ENCODE assay signal across 9 cellular contexts in genomic region chr2:51013060-51013746, GRCh38. TPM values are rescaled to one million over a fixed set of nuclear protein-coding genes. Genes with fewer than 3 reads are reported as not detected.
DNase-seq lines count a peak whose midpoint lies in the region; ATAC-seq and TF ChIP-seq lines count a peak whose summit lies in the region.
"Had no signal": no experiment of that assay in that cellular context is flagged by ENCODE, and none has a peak within 500 bp of the region (broad histone marks: within the 10 kb centered on the region; RNA-seq: fewer than 3 reads in every experiment).

No MANE protein-coding gene starts in this region.

- peaks cover 35% of the 10 kb centered on the region for H3K4me1 ChIP-seq in HUES64 (ENCODE audit: insufficient read depth, low read length)

- DNase-seq in NCI-H524 (lab: John Stamatoyannopoulos, UW) (peak; percentile 96 to 99), progenitor cell of endocrine pancreas (ENCODE audit: low spot score, unreplicated experiment) (no peak), GM10266 (ENCODE audit: extremely low spot score) (no peak), GM10248 (ENCODE audit: extremely low spot score) (no peak), SK-N-DZ (ENCODE audit: low spot score) (no peak)
- DNase-seq: T-cell had no signal

- no peaks in the 10 kb centered on the region for H3K36me3 ChIP-seq in HUES64 (ENCODE audit: insufficient read depth, low read length)

- POLR2A ChIA-PET in GM10248 (lab: Yijun Ruan, JAX): no interaction called here

- H3K4me3 ChIP-seq in HUES64 (ENCODE audit: low read length): no peak overlapping the region; the same call in 1 of the 2 replicates

- TF ChIP-seq CTCF in progenitor cell of endocrine pancreas (IDR thresholded peaks at IDR 0.05; ENCODE audit: unreplicated experiment) (no peak), GM10266 (IDR thresholded peaks at IDR 0.05; ENCODE audit: control insufficient read depth, insufficient read depth, low read depth, missing control alignments) (no peak), GM10248 (IDR thresholded peaks at IDR 0.05; ENCODE audit: control extremely low read depth, extremely low read depth, low read depth, missing control alignments) (no peak)

- H3K4me1 Mint-ChIP-seq in progenitor cell of endocrine pancreas (ENCODE audit: low read depth): peaks cover 28% of the 10 kb centered on the region
- H3K4me1 Mint-ChIP-seq: T-cell had no signal

- peaks cover 6% of the 10 kb centered on the region for H3K9me3 Mint-ChIP-seq in progenitor cell of endocrine pancreas (ENCODE audit: low read depth)

- H3K27me3 Mint-ChIP-seq in progenitor cell of endocrine pancreas: no peaks in the 10 kb centered on the region
- H3K27me3 Mint-ChIP-seq: T-cell had no signal

- H3K27ac ChIP-seq in HUES64 (ENCODE audit: low read depth, low read length) (peak overlapping the region; percentile 63), cingulate gyrus (ENCODE audit: low read depth, low read length) (peak overlapping the region; percentile 58)

- WGBS in HUES64: 33% methylated on average over 4 of the region's 4 CpGs

- no peaks in the 10 kb centered on the region for H3K36me3 Mint-ChIP-seq in progenitor cell of endocrine pancreas (ENCODE audit: insufficient read depth)
- H3K36me3 Mint-ChIP-seq: T-cell had no signal

- H3K27me3 ChIP-seq in HUES64 (ENCODE audit: insufficient read depth, low read length): no peaks in the 10 kb centered on the region

- H3K9ac ChIP-seq in HUES64 (ENCODE audit: low read depth, low read length): peak overlapping the region; percentile 11; the same call in 1 of the 2 replicates

- no peak overlapping the region for H3K4me3 Mint-ChIP-seq in progenitor cell of endocrine pancreas (ENCODE audit: low read depth)
- H3K4me3 Mint-ChIP-seq: T-cell had no signal

- no peaks in the 10 kb centered on the region for H3K9me3 ChIP-seq in HUES64 (ENCODE audit: insufficient read depth, low read depth, low read length)

- H3K27ac Mint-ChIP-seq in progenitor cell of endocrine pancreas: peak overlapping the region; percentile 84
- H3K27ac Mint-ChIP-seq: T-cell had no signal

- CTCF ChIA-PET in GM10248 (lab: Yijun Ruan, JAX): interaction anchor here (1.2 kb wide), 1 partner anchor 18 kb away, joined by 5 read pairs; the partner anchor contains the start of gene NRXN1

- ATAC-seq in HG02938 (IDR thresholded peaks at IDR 0.05; ENCODE audit: unreplicated experiment): no peak
- ATAC-seq: T-cell had no signal

RNA-seq across cellular contexts. Expression of gene NRXN1, which starts 18.7 kb away (rescaled TPM):
- 4.3 TPM for polyA plus RNA-seq in HUES64 (2013, experiment 1 of 2)
- polyA plus RNA-seq in HUES64 (2013, experiment 2 of 2): 5.6 TPM
- total RNA-seq in progenitor cell of endocrine pancreas: 10.9 and 16.0 TPM in 2 replicates
- polyA plus RNA-seq in SK-N-DZ (2014; cell fraction: cytosol; rRNA removed): 1.8 and 2.8 TPM in 2 replicates
- polyA plus RNA-seq in SK-N-DZ (2014; cell fraction: nucleus; rRNA removed): 1.1 TPM in 2 replicates
- total RNA-seq: T-cell had no signal

Comparison
In these comparisons a context has a peak if more than half of its experiments do, and no peak if none do; other contexts are left out.
1. DNase-seq: peak in NCI-H524 (2 of 2); none in progenitor cell of endocrine pancreas (single experiment), GM10266 (single experiment), GM10248 (single experiment) and SK-N-DZ (single experiment).